Comparison of ENCODE assay signal across 8 cellular contexts in the genomic region with DNA sequence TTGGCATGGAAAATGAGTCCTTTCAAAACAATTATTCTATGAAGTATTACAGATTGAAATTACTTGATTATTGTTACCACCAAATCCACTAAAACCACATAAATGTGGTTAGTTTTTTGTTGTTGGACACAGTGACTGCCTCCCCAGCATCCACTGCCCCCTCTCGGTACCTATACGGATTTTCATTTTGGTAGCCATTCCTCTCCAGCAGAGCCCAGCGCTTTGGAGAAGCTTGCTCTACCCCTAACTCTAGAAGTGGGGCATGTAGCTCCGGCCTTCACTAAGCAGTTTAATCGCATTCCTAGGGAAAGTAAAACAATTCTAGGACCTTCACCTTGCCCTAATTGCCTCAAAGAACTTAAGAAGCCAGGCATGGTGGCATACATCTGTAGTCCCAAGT.
"Had no signal": no experiment of that assay in that cellular context is flagged by ENCODE, and none has a peak within 500 bp of the region (broad histone marks: within the 10 kb centered on the region; RNA-seq: fewer than 3 reads in every experiment).

No MANE protein-coding gene starts in this region.

- H3K4me3 ChIP-seq: GM23248 had no signal

- FAIRE-seq: H1, H54, HTR-8/SVneo had no signal

- H3K27ac ChIP-seq: GM23248 had no signal

- H2AFZ ChIP-seq: GM23248 had no signal

- H3K9me3 Mint-ChIP-seq: H9 had no signal

- H3K9ac ChIP-seq: GM23248 had no signal

- DNase-seq: GM23248, H9, HCEC 1CT, IMR-90, KBM-7 had no signal

- H3K4me3 Mint-ChIP-seq: H9 had no signal
